Comparison of ENCODE assay signal across 1 cellular context in genomic region chr9:78035369-78035993, GRCh38.
TF ChIP-seq lines count a peak whose summit lies in the region.

No MANE protein-coding gene starts in this region.

TF ChIP-seq in GM12878, 131 proteins besides CTCF, POLR2A, EP300 and RAD21 (continued from another document):
- 0 out of 2 replicates have a peak, but pooled peaks have one; percentile 8 for TF ChIP-seq ZNF592 (IDR thresholded peaks at IDR 0.05)
- peak; percentile 69; the same call in 1 of the 2 replicates for TF ChIP-seq SMC3 (IDR thresholded peaks at IDR 0.05; ENCODE audit: borderline replicate concordance, low read length)
- TF ChIP-seq IRF5 (IDR thresholded peaks at IDR 0.05; ENCODE audit: borderline replicate concordance) = no peak
